Comparison of ENCODE assay signal across 20 cellular contexts in the genomic region with DNA sequence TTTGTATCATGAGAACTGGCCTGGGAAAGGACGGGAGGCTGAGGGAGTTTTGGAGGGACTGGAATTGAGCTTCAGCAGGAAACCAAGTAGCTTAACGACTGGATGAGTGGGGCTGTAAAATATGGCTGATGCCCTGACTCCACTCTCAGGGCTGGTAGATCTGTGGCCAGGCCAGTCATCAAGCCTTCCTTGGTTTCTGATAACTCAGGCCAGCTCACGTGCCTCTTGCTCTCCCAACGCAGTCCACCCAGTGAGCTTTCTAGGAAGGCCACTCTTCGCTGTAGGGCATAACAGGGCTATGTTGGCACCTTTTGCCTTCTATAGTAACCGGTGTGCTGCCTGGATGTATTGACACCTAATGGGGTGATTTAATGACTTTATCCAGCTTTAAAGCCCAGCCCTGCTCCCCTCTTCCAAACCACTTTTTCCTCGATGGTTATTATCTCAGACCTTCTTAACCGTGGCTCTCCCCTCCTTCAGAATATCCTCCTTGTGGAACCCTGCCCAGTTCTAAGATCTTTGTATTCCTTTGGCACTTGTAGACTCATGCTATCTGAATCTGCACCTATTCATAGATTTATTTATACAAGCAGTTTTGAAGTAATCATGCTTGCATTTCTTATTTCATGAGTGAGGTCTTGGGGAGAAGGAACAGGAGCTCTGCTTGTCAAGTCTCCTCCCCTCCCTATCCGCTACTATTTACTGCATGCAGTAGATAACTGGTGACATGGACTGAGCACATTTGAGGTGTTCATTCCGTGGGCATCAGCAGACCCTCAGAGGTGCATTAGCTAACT. TPM values are rescaled to one million over a fixed set of nuclear protein-coding genes. Genes with fewer than 3 reads are reported as not detected.
DNase-seq lines count a peak whose midpoint lies in the region; ATAC-seq, FAIRE-seq and TF ChIP-seq lines count a peak whose summit lies in the region.
"Had no signal": no experiment of that assay in that cellular context is flagged by ENCODE, and none has a peak within 500 bp of the region (broad histone marks: within the 10 kb centered on the region; RNA-seq: fewer than 3 reads in every experiment).

No MANE protein-coding gene starts in this region.

- no peaks in the 10 kb centered on the region for H3K27me3 Mint-ChIP-seq in activated CD4-positive, alpha-beta T cell treated with anti-CD3 and anti-CD28 coated beads, Interleukin-2, amount 10 ng/mL, durations not matched to agents 24 days and 14 days
- H3K27me3 Mint-ChIP-seq: activated B cell treated with CpG ODN at 0.5 μM for 24 hours, naive B cell had no signal

- BruUV-seq in K562 (replicated peaks; lab: Mats Ljungman, UMichigan) = no TSS peak

- peaks cover 5% of the 10 kb centered on the region for H3K9me1 ChIP-seq in K562 (ENCODE audit: control insufficient read depth, insufficient read depth, low read length)

- H3K4me2 ChIP-seq in K562 (ENCODE audit: insufficient read depth, low read length) = peak overlapping the region; percentile 21; the same call in 1 of the 2 replicates
- H3K4me2 ChIP-seq in osteoblast (ENCODE audit: insufficient read depth, low read length) = no peak overlapping the region
- H3K4me2 ChIP-seq: KMS-11 had no signal

- H3K79me2 ChIP-seq in K562 (ENCODE audit: control insufficient read depth, insufficient read depth, low read length) (no peaks in the 10 kb centered on the region), osteoblast (ENCODE audit: insufficient read depth, low read length) (no peaks in the 10 kb centered on the region)

- TF ChIP-seq POLR2A in K562 (conservative IDR thresholded peaks at IDR 0.05) (no peak), transverse colon (IDR thresholded peaks at IDR 0.05) (no peak)

- no peaks in the 10 kb centered on the region for H4K20me1 ChIP-seq in K562 (replicated peaks; ENCODE audit: control insufficient read depth, insufficient read depth, low read length)
- H4K20me1 ChIP-seq in osteoblast (ENCODE audit: insufficient read depth, low read length) = no peaks in the 10 kb centered on the region

- intact Hi-C loops in activated CD4-positive, alpha-beta T cell treated with anti-CD3 and anti-CD28 coated beads, Interleukin-2, amount 10 ng/mL, durations not matched to agents 24 days and 14 days (cut with micrococcal nuclease) = loop anchor here (10.0 kb wide), 1 partner anchor 290 kb away; the partner anchor contains the start of gene CELF1
- intact Hi-C loops in K562 (cut with micrococcal nuclease) (no loop called here), transverse colon (cut with DNase I; ENCODE audit: low total_unique reads) (no loop called here)

- TF ChIP-seq RAD21 in K562 (CRISPR knock-in tag; conservative IDR thresholded peaks at IDR 0.05 in 1 of 2, IDR thresholded peaks at IDR 0.05 in 1 of 2) = no peak

- no peak overlapping the region for H3K4me3 ChIP-seq in SK-N-MC
- H3K4me3 ChIP-seq in K562 = no peak overlapping the region
- no peak overlapping the region for H3K4me3 ChIP-seq in osteoblast (ENCODE audit: insufficient read depth, low read length)
- no peak overlapping the region for H3K4me3 ChIP-seq in transverse colon
- H3K4me3 ChIP-seq: Peyer's patch, psoas muscle, smooth muscle cell had no signal

- H3K36me3 ChIP-seq in SK-N-MC (ENCODE audit: insufficient read depth, low read length) (no peaks in the 10 kb centered on the region), K562 (ENCODE audit: control insufficient read depth, insufficient read depth, low read length) (peaks cover 6% of the 10 kb centered on the region; the same call in 2 of the 3 replicates), osteoblast (ENCODE audit: insufficient read depth, low read length) (no peaks in the 10 kb centered on the region), transverse colon (no peaks in the 10 kb centered on the region)
- H3K36me3 ChIP-seq: Peyer's patch had no signal

- in situ Hi-C loops in K562 (cut with MboI) (no loop called here), transverse colon (cut with MboI; ENCODE audit: low pct_ligation_motif_present in 1 of 4, low pct_unique_long_range_greater_than_20kb in 1 of 4, low sequenced_read_pairs in 3 of 4) (loop anchor here in 1 of 4 donors (10.0 kb wide), 1 partner anchor 90 kb away; the partner anchor contains the start of gene ARFGAP2)

- TF ChIP-seq EP300 in K562 (IDR thresholded peaks at IDR 0.05; ENCODE audit: low read length) (no peak), transverse colon (IDR thresholded peaks at IDR 0.05; ENCODE audit: low read depth) (no peak)

- H3K9ac ChIP-seq in SK-N-MC (ENCODE audit: insufficient read length) (no peak overlapping the region), K562 (ENCODE audit: insufficient read depth in 1 of 2, low read depth in 2 of 2, low read length in 2 of 2) (peak overlapping the region; percentile 2 to 18; a peak in 3 of 4 replicates)
- H3K9ac ChIP-seq: KMS-11 had no signal

- H3K4me1 Mint-ChIP-seq in activated CD4-positive, alpha-beta T cell treated with anti-CD3 and anti-CD28 coated beads, Interleukin-2, amount 10 ng/mL, durations not matched to agents 24 days and 14 days = peaks cover 36% of the 10 kb centered on the region

- no peak for DNase-seq in activated CD4-positive, alpha-beta T cell treated with anti-CD3 and anti-CD28 coated beads, Interleukin-2, amount 10 ng/mL, durations not matched to agents 24 days and 14 days
- DNase-seq in activated CD4-positive, alpha-beta T cell treated with anti-CD3 and anti-CD28 coated beads for 4 hours = no peak
- DNase-seq in SK-N-MC (ENCODE audit: low read depth, low spot score) = no peak
- DNase-seq in K562 (ENCODE audit: extremely low read depth in 1 of 4, low spot score in 3 of 4) = peak in 1 of 4 experiments; percentile 55
- DNase-seq in osteoblast (ENCODE audit: insufficient read length, low spot score, missing footprints) = peak; percentile 71
- no peak for DNase-seq in transverse colon
- DNase-seq: activated B cell treated with CpG ODN at 0.5 μM for 24 hours; activated CD8-positive, alpha-beta memory T cell treated with anti-CD3 and anti-CD28 coated beads, Interleukin-2, amount 50 U/mL, for 4 hours; COR-L47; naive B cell; NCI-H1105 treated with DMSO at 0.1 percent for 48 hours; NCI-H82; Peyer's patch had no signal

- H3K36me3 Mint-ChIP-seq in activated CD4-positive, alpha-beta T cell treated with anti-CD3 and anti-CD28 coated beads, Interleukin-2, amount 10 ng/mL, durations not matched to agents 24 days and 14 days (ENCODE audit: low read depth) = no peaks in the 10 kb centered on the region
- H3K36me3 Mint-ChIP-seq: naive B cell had no signal

- no peaks in the 10 kb centered on the region for H3K9me3 Mint-ChIP-seq in activated CD4-positive, alpha-beta T cell treated with anti-CD3 and anti-CD28 coated beads, Interleukin-2, amount 10 ng/mL, durations not matched to agents 24 days and 14 days
- H3K9me3 Mint-ChIP-seq: activated B cell treated with CpG ODN at 0.5 μM for 24 hours, naive B cell had no signal

- ATAC-seq in K562 (no peak), HG02938 (IDR thresholded peaks at IDR 0.05; ENCODE audit: unreplicated experiment) (no peak), HG02642 (IDR thresholded peaks at IDR 0.05; ENCODE audit: poor library complexity, unreplicated experiment) (no peak)
- ATAC-seq: psoas muscle had no signal

- CTCF ChIA-PET in K562 (lab: Yijun Ruan, JAX; ENCODE audit: low intra/inter-chr PET ratio) = no interaction called here

- TF ChIP-seq CTCF in K562 (IDR thresholded peaks at IDR 0.05 in 2 of 3, conservative IDR thresholded peaks at IDR 0.05 in 1 of 3; ENCODE audit: insufficient read depth in 2 of 3, low read depth in 1 of 3, low read length in 3 of 3) = no peak
- no peak for TF ChIP-seq CTCF in osteoblast (IDR thresholded peaks at IDR 0.05; ENCODE audit: extremely low read depth, low read depth, low read length)
- no peak for TF ChIP-seq CTCF in transverse colon (IDR thresholded peaks at IDR 0.05)

- H3K27me3 ChIP-seq in K562 (ENCODE audit: control insufficient read depth in 2 of 2, insufficient read depth in 2 of 2, low read length in 2 of 2) = no peaks in the 10 kb centered on the region
- H3K27me3 ChIP-seq in osteoblast (ENCODE audit: insufficient read depth, low read length) = no peaks in the 10 kb centered on the region
- H3K27me3 ChIP-seq in transverse colon = no peaks in the 10 kb centered on the region
- H3K27me3 ChIP-seq: Peyer's patch had no signal

- H3K27ac Mint-ChIP-seq in activated CD4-positive, alpha-beta T cell treated with anti-CD3 and anti-CD28 coated beads, Interleukin-2, amount 10 ng/mL, durations not matched to agents 24 days and 14 days = peak overlapping the region; percentile 86

- H3K4me1 ChIP-seq in K562 (replicated peaks in 1 of 2; ENCODE audit: control insufficient read depth in 2 of 2, insufficient read depth in 2 of 2, low read length in 2 of 2) = peaks cover 45 to 49% of the 10 kb centered on the region in 2 experiments
- peaks cover 25% of the 10 kb centered on the region for H3K4me1 ChIP-seq in osteoblast (ENCODE audit: insufficient read depth, low read length)
- peaks cover 12 to 37% (median 30%) of the 10 kb centered on the region in 4 donors for H3K4me1 ChIP-seq in transverse colon

- H3K4me3 Mint-ChIP-seq in activated CD4-positive, alpha-beta T cell treated with anti-CD3 and anti-CD28 coated beads, Interleukin-2, amount 10 ng/mL, durations not matched to agents 24 days and 14 days = no peak overlapping the region
- H3K4me3 Mint-ChIP-seq: activated B cell treated with CpG ODN at 0.5 μM for 24 hours had no signal

- H3K9me3 ChIP-seq in SK-N-MC (ENCODE audit: low read depth, low read length) (no peaks in the 10 kb centered on the region), K562 (replicated peaks; ENCODE audit: control insufficient read depth, insufficient read depth, low read depth, low read length) (no peaks in the 10 kb centered on the region), osteoblast (ENCODE audit: low read depth, low read length) (no peaks in the 10 kb centered on the region), transverse colon (no peaks in the 10 kb centered on the region)
- H3K9me3 ChIP-seq: Peyer's patch, psoas muscle had no signal

- 31% methylated on average over 10 of the region's 10 CpGs for WGBS in K562 (ENCODE audit: insufficient coverage, low coverage, missing lambda C conversion rate)
- WGBS in transverse colon (ENCODE audit: low coverage in 1 of 2), 2 donors = 80 to 88% methylated on average over 1 to 10 of the region's 10 CpGs

- peak; percentile 23 for FAIRE-seq in K562 (lab: Jason Lieb, UNC)
- FAIRE-seq: A204.1, urothelium cell line had no signal

- H2AFZ ChIP-seq in K562 (ENCODE audit: low read depth, low read length) (peak overlapping the region; percentile 65), osteoblast (ENCODE audit: low read length) (no peak overlapping the region)

- H3K27ac ChIP-seq in SK-N-MC = 0 out of 2 replicates have a peak overlapping the region, but pooled peaks have one; percentile 3
- H3K27ac ChIP-seq in K562 (ENCODE audit: extremely low read depth, low read depth, low read length) = peak overlapping the region; percentile 71
- no peak overlapping the region for H3K27ac ChIP-seq in osteoblast (ENCODE audit: low read depth, low read length)
- H3K27ac ChIP-seq in transverse colon = no peak overlapping the region
- H3K27ac ChIP-seq: KMS-11, Peyer's patch, psoas muscle had no signal

- POLR2A ChIA-PET in K562 (lab: Yijun Ruan, JAX) = interaction anchor here (1.2 to 1.9 kb wide), 4 partner anchors 12 to 81 kb away, joined by 3 to 6 read pairs (median 4); partner anchors contain the start of gene ACP2

RNA-seq across cellular contexts. Expression of gene MADD, which starts 5.6 kb away (rescaled TPM):
- 78.5 and 80.7 TPM in 2 replicates for total RNA-seq in activated CD4-positive, alpha-beta T cell treated with anti-CD3 and anti-CD28 coated beads, Interleukin-2, amount 10 ng/mL, durations not matched to agents 24 days and 14 days
- total RNA-seq in K562 (2011; cell fraction: chromatin; rRNA removed; ENCODE audit: low replicate concordance) = 267 and 427 TPM in 2 replicates
- total RNA-seq in K562 (2011; cell fraction: nucleolus; rRNA removed) = 135 and 141 TPM in 2 replicates
- total RNA-seq in K562 (2011; cell fraction: nucleoplasm; rRNA removed) = 157 and 178 TPM in 2 replicates
- total RNA-seq in K562 (2014; rRNA removed) = 33.6 and 34.4 TPM in 2 replicates
- 22.2 and 22.6 TPM in 2 replicates for total RNA-seq in K562 (2014; rRNA removed; fragmentation: Illumina TruSeq; extraction: Trizol)
- total RNA-seq in K562 (2015; rRNA removed; fragmentation: Illumina TruSeq; extraction: Trizol) = 28.7 and 34.3 TPM in 2 replicates
- 53.6 and 57.6 TPM in 2 replicates for total RNA-seq in K562 (2021)
- polyA plus RNA-seq in K562 (2011; rRNA removed) = 37.0 and 54.1 TPM in 2 replicates
- 37.6 and 44.5 TPM in 2 replicates for polyA plus RNA-seq in K562 (2011; cell fraction: cytosol; rRNA removed)
- 196 and 230 TPM in 2 replicates for polyA plus RNA-seq in K562 (2011; cell fraction: nucleus; rRNA removed)
- polyA plus RNA-seq in K562 (2012) = 39.6 and 44.4 TPM in 2 replicates
- polyA plus RNA-seq in K562 (2014; fragmentation: Illumina TruSeq; extraction: Trizol) = 41.6 and 41.9 TPM in 2 replicates
- polyA plus RNA-seq in K562 (2014; fragmentation: Nextera tagmentation; extraction: Ambion mirVana) = 1 to 10 TPM in 1 of 2 experiments, under 1 TPM in 1; 0.68 to 3.2 TPM
- polyA plus RNA-seq in K562 (2014; rRNA removed) = 43.4 and 47.6 TPM in 2 replicates
- 47.0 and 48.6 TPM in 2 replicates for polyA minus RNA-seq in K562 (2011; rRNA and poly(A)+ RNA removed)
- polyA minus RNA-seq in K562 (2011; cell fraction: cytosol; rRNA and poly(A)+ RNA removed) = 37.4 and 47.8 TPM in 2 replicates
- 52.0 and 80.3 TPM in 2 replicates for polyA minus RNA-seq in K562 (2011; cell fraction: nucleus; rRNA and poly(A)+ RNA removed)
- total RNA-seq in osteoblast = 21.7 and 23.3 TPM in 2 replicates
- 100 to 1,000 TPM in 1 of 4 donors, 10 to 100 TPM in 3; 64.3 to 285 (median 71.8) TPM for total RNA-seq in transverse colon

RNA-seq across cellular contexts. Expression of gene NR1H3, which starts 6.5 kb away (rescaled TPM):
- 7.6 and 15.4 TPM in 2 replicates for total RNA-seq in activated CD4-positive, alpha-beta T cell treated with anti-CD3 and anti-CD28 coated beads, Interleukin-2, amount 10 ng/mL, durations not matched to agents 24 days and 14 days
- 39.2 and 75.3 TPM in 2 replicates for total RNA-seq in K562 (2011; cell fraction: chromatin; rRNA removed; ENCODE audit: low replicate concordance)
- 43.6 and 51.5 TPM in 2 replicates for total RNA-seq in K562 (2011; cell fraction: nucleolus; rRNA removed)
- total RNA-seq in K562 (2011; cell fraction: nucleoplasm; rRNA removed) = 31.0 and 35.2 TPM in 2 replicates
- total RNA-seq in K562 (2014; rRNA removed) (11.9 and 16.0 TPM in 2 replicates), K562 (2014; rRNA removed; fragmentation: Illumina TruSeq; extraction: Trizol) (6.6 and 8.2 TPM in 2 replicates), K562 (2015; rRNA removed; fragmentation: Illumina TruSeq; extraction: Trizol) (7.8 and 11.1 TPM in 2 replicates), K562 (2021) (15.9 and 16.5 TPM in 2 replicates), osteoblast (18.5 and 18.6 TPM in 2 replicates), transverse colon (100 to 1,000 TPM in 3 of 4 donors, 10 to 100 TPM in 1; 28.7 to 124 (median 113) TPM)
- polyA plus RNA-seq in K562 (2011; rRNA removed) (26.0 and 31.9 TPM in 2 replicates), K562 (2014; fragmentation: Illumina TruSeq; extraction: Trizol) (12.0 and 15.2 TPM in 2 replicates), K562 (2014; fragmentation: Nextera tagmentation; extraction: Ambion mirVana) (10 to 100 TPM in 1 of 2 experiments, 1 to 10 TPM in 1; 9.8 to 10.4 TPM), K562 (2014; rRNA removed) (17.5 and 18.4 TPM in 2 replicates)
- polyA plus RNA-seq in K562 (2011; cell fraction: cytosol; rRNA removed) = 38.5 and 38.7 TPM in 2 replicates
- polyA plus RNA-seq in K562 (2011; cell fraction: nucleus; rRNA removed) = 66.1 and 82.8 TPM in 2 replicates
- 16.1 and 20.9 TPM in 2 replicates for polyA plus RNA-seq in K562 (2012)
- polyA minus RNA-seq in K562 (2011; rRNA and poly(A)+ RNA removed) = 15.1 and 19.2 TPM in 2 replicates
- 9.9 and 20.8 TPM in 2 replicates for polyA minus RNA-seq in K562 (2011; cell fraction: cytosol; rRNA and poly(A)+ RNA removed)
- 12.8 and 23.2 TPM in 2 replicates for polyA minus RNA-seq in K562 (2011; cell fraction: nucleus; rRNA and poly(A)+ RNA removed)

RNA-seq across cellular contexts. Expression of gene ACP2, which starts 15.7 kb away (rescaled TPM):
- total RNA-seq in activated CD4-positive, alpha-beta T cell treated with anti-CD3 and anti-CD28 coated beads, Interleukin-2, amount 10 ng/mL, durations not matched to agents 24 days and 14 days = 24.8 and 27.6 TPM in 2 replicates
- 46.3 and 108 TPM in 2 replicates for total RNA-seq in K562 (2011; cell fraction: chromatin; rRNA removed; ENCODE audit: low replicate concordance)
- total RNA-seq in K562 (2011; cell fraction: nucleolus; rRNA removed) = 76.0 and 80.0 TPM in 2 replicates
- 60.6 and 60.9 TPM in 2 replicates for total RNA-seq in K562 (2011; cell fraction: nucleoplasm; rRNA removed)
- total RNA-seq in K562 (2014; rRNA removed) = 14.3 and 16.2 TPM in 2 replicates
- 7.1 and 8.6 TPM in 2 replicates for total RNA-seq in K562 (2014; rRNA removed; fragmentation: Illumina TruSeq; extraction: Trizol)
- 11.6 and 12.1 TPM in 2 replicates for total RNA-seq in K562 (2015; rRNA removed; fragmentation: Illumina TruSeq; extraction: Trizol)
- 17.8 and 20.0 TPM in 2 replicates for total RNA-seq in K562 (2021)
- polyA plus RNA-seq in K562 (2011; rRNA removed) = 7.0 and 10.4 TPM in 2 replicates
- 8.2 and 13.6 TPM in 2 replicates for polyA plus RNA-seq in K562 (2011; cell fraction: cytosol; rRNA removed)
- polyA plus RNA-seq in K562 (2011; cell fraction: nucleus; rRNA removed) = 27.8 and 55.7 TPM in 2 replicates
- polyA plus RNA-seq in K562 (2012) = 13.9 and 20.7 TPM in 2 replicates
- 14.0 and 19.1 TPM in 2 replicates for polyA plus RNA-seq in K562 (2014; fragmentation: Illumina TruSeq; extraction: Trizol)
- polyA plus RNA-seq in K562 (2014; fragmentation: Nextera tagmentation; extraction: Ambion mirVana) = 1 to 10 TPM; 1.9 to 2.2 TPM
- 12.4 and 14.4 TPM in 2 replicates for polyA plus RNA-seq in K562 (2014; rRNA removed)
- polyA minus RNA-seq in K562 (2011; rRNA and poly(A)+ RNA removed) = 10.9 and 11.2 TPM in 2 replicates
- 9.5 and 12.3 TPM in 2 replicates for polyA minus RNA-seq in K562 (2011; cell fraction: cytosol; rRNA and poly(A)+ RNA removed)
- 25.4 and 26.9 TPM in 2 replicates for polyA minus RNA-seq in K562 (2011; cell fraction: nucleus; rRNA and poly(A)+ RNA removed)
- 32.1 and 32.2 TPM in 2 replicates for total RNA-seq in osteoblast
- 100 to 1,000 TPM in 1 of 4 donors, 10 to 100 TPM in 3; 66.3 to 120 (median 88.9) TPM for total RNA-seq in transverse colon

RNA-seq across cellular contexts. Expression of gene DDB2, which starts 49.5 kb away (rescaled TPM):
- total RNA-seq in activated CD4-positive, alpha-beta T cell treated with anti-CD3 and anti-CD28 coated beads, Interleukin-2, amount 10 ng/mL, durations not matched to agents 24 days and 14 days = 148 and 157 TPM in 2 replicates
- 56.3 and 66.6 TPM in 2 replicates for total RNA-seq in K562 (2011; cell fraction: chromatin; rRNA removed; ENCODE audit: low replicate concordance)
- total RNA-seq in K562 (2011; cell fraction: nucleolus; rRNA removed) = 38.7 TPM in 2 replicates
- 45.0 and 46.9 TPM in 2 replicates for total RNA-seq in K562 (2011; cell fraction: nucleoplasm; rRNA removed)
- total RNA-seq in K562 (2014; rRNA removed) = 12.7 and 13.3 TPM in 2 replicates
- total RNA-seq in K562 (2014; rRNA removed; fragmentation: Illumina TruSeq; extraction: Trizol) = 8.7 and 9.0 TPM in 2 replicates
- 10.1 and 10.9 TPM in 2 replicates for total RNA-seq in K562 (2015; rRNA removed; fragmentation: Illumina TruSeq; extraction: Trizol)
- total RNA-seq in K562 (2021) = 9.0 and 10.5 TPM in 2 replicates
- polyA plus RNA-seq in K562 (2011; rRNA removed) = 17.1 and 17.5 TPM in 2 replicates
- polyA plus RNA-seq in K562 (2011; cell fraction: cytosol; rRNA removed) = 12.9 and 16.0 TPM in 2 replicates
- 54.5 and 57.5 TPM in 2 replicates for polyA plus RNA-seq in K562 (2011; cell fraction: nucleus; rRNA removed)
- 11.5 and 20.9 TPM in 2 replicates for polyA plus RNA-seq in K562 (2012)
- polyA plus RNA-seq in K562 (2014; fragmentation: Illumina TruSeq; extraction: Trizol) = 10.1 and 10.4 TPM in 2 replicates
- polyA plus RNA-seq in K562 (2014; fragmentation: Nextera tagmentation; extraction: Ambion mirVana) = 10 to 100 TPM in 1 of 2 experiments, 1 to 10 TPM in 1; 9.0 to 10.3 TPM
- polyA plus RNA-seq in K562 (2014; rRNA removed) = 12.0 and 18.6 TPM in 2 replicates
- 12.9 and 16.8 TPM in 2 replicates for polyA minus RNA-seq in K562 (2011; rRNA and poly(A)+ RNA removed)
- polyA minus RNA-seq in K562 (2011; cell fraction: cytosol; rRNA and poly(A)+ RNA removed) = 5.5 and 8.0 TPM in 2 replicates
- 17.4 and 23.8 TPM in 2 replicates for polyA minus RNA-seq in K562 (2011; cell fraction: nucleus; rRNA and poly(A)+ RNA removed)
- total RNA-seq in osteoblast = 52.5 and 66.6 TPM in 2 replicates
- total RNA-seq in transverse colon = 10 to 100 TPM in 3 of 4 donors, 1 to 10 TPM in 1; 8.6 to 45.4 (median 28.6) TPM

Comparison
In these comparisons a context has a peak if more than half of its experiments do, and no peak if none do; other contexts are left out.
1. H3K27ac ChIP-seq: peak in SK-N-MC (single experiment) and K562 (single experiment); none in osteoblast (single experiment) and transverse colon (0 of 4).